Comparison of ENCODE assay signal across 10 cellular contexts in genomic region chr12:9951026-9951652, GRCh38. TPM values are rescaled to one million over a fixed set of nuclear protein-coding genes. Genes with fewer than 3 reads are reported as not detected.
DNase-seq lines count a peak whose midpoint lies in the region; TF ChIP-seq lines count a peak whose summit lies in the region.
"Had no signal": no experiment of that assay in that cellular context is flagged by ENCODE, and none has a peak within 500 bp of the region (broad histone marks: within the 10 kb centered on the region; RNA-seq: fewer than 3 reads in every experiment).

No MANE protein-coding gene starts in this region.

- no peaks in the 10 kb centered on the region for H3K36me3 Mint-ChIP-seq in activated naive CD4-positive, alpha-beta T cell treated with anti-CD3 and anti-CD28 coated beads for 36 hours (ENCODE audit: low read depth)

- no peak overlapping the region for H3K4me2 ChIP-seq in PC-9

- peak overlapping the region; percentile 8; the same call in 1 of the 2 replicates for H2AFZ ChIP-seq in PC-9

- H3K27me3 ChIP-seq in PC-9 (ENCODE audit: insufficient read depth, low read depth), result no peaks in the 10 kb centered on the region

- no peaks in the 10 kb centered on the region for H4K20me1 ChIP-seq in PC-9 (ENCODE audit: insufficient read depth)

- peak; percentile 25 for DNase-seq in SIG-M5 treated with dmso at 0.1 percent for 504 hours (lab: John Stamatoyannopoulos, UW; ENCODE audit: unreplicated experiment)
- DNase-seq in SIG-M5 (lab: John Stamatoyannopoulos, UW), result no peak
- no peak for DNase-seq in PC-9
- DNase-seq in activated naive CD4-positive, alpha-beta T cell treated with anti-CD3 and anti-CD28 coated beads for 36 hours, result peak; percentile 59
- DNase-seq in stimulated activated naive CD4-positive, alpha-beta T cell treated with Interleukin-2 at 50 U/mL for 16 hours (lab: John Stamatoyannopoulos, UW), result peak; percentile 2
- no peak for DNase-seq in NCI-H446 treated with DMSO at 0.1 percent for 48 hours (lab: John Stamatoyannopoulos, UW)
- DNase-seq in NCI-H526 treated with DMSO at 0.1 percent for 48 hours (lab: John Stamatoyannopoulos, UW), result no peak
- DNase-seq in cerebellar nuclear complex (lab: John Stamatoyannopoulos, UW), result no peak
- DNase-seq: kidney glomerular epithelial cell had no signal

- H3K4me3 Mint-ChIP-seq in activated naive CD4-positive, alpha-beta T cell treated with anti-CD3 and anti-CD28 coated beads for 36 hours, result no peak overlapping the region

- H3K4me1 Mint-ChIP-seq in activated naive CD4-positive, alpha-beta T cell treated with anti-CD3 and anti-CD28 coated beads for 36 hours (ENCODE audit: low read depth), result peaks cover 45% of the 10 kb centered on the region

- no peaks in the 10 kb centered on the region for H3K9me3 ChIP-seq in PC-9 (ENCODE audit: insufficient read depth, low read depth)

- peak overlapping the region; percentile 41 for H3K27ac Mint-ChIP-seq in activated naive CD4-positive, alpha-beta T cell treated with anti-CD3 and anti-CD28 coated beads for 36 hours

- H3K27me3 Mint-ChIP-seq in activated naive CD4-positive, alpha-beta T cell treated with anti-CD3 and anti-CD28 coated beads for 36 hours (ENCODE audit: low read depth), result no peaks in the 10 kb centered on the region

- H3K9me3 Mint-ChIP-seq in activated naive CD4-positive, alpha-beta T cell treated with anti-CD3 and anti-CD28 coated beads for 36 hours, result no peaks in the 10 kb centered on the region

- intact Hi-C loops in PC-9 (cut with micrococcal nuclease; ENCODE audit: unreplicated experiment), result no loop called here
- intact Hi-C loops in activated naive CD4-positive, alpha-beta T cell treated with anti-CD3 and anti-CD28 coated beads for 36 hours (cut with micrococcal nuclease), result no loop called here

- no peaks in the 10 kb centered on the region for H3F3A ChIP-seq in PC-9 (ENCODE audit: insufficient read depth, low read depth)

- POLR2A ChIA-PET in PC-9 (lab: Charles Lee; ENCODE audit: unreplicated experiment), result no interaction called here

- no TSS peak for BruUV-seq in PC-9 (replicated peaks; lab: Mats Ljungman, UMichigan)

- H3K79me2 ChIP-seq in PC-9 (ENCODE audit: low read depth), result no peaks in the 10 kb centered on the region

- no peaks in the 10 kb centered on the region for H3K9me2 ChIP-seq in PC-9 (ENCODE audit: insufficient read depth)

- CTCF ChIA-PET in PC-9 (lab: Charles Lee), result no interaction called here
- CTCF ChIA-PET in activated naive CD4-positive, alpha-beta T cell treated with anti-CD3 and anti-CD28 coated beads for 36 hours (lab: Charles Lee), result no interaction called here

- H3K36me3 ChIP-seq in PC-9 (ENCODE audit: low read depth), result no peaks in the 10 kb centered on the region

- no peak overlapping the region for H3K4me3 ChIP-seq in PC-9
- H3K4me3 ChIP-seq: SK-N-MC had no signal

- no peak for TF ChIP-seq CTCF in PC-9 (conservative IDR thresholded peaks at IDR 0.05)

- no peaks in the 10 kb centered on the region for H3K4me1 ChIP-seq in PC-9 (replicated peaks; ENCODE audit: insufficient read depth)

- no peak overlapping the region for H3K27ac ChIP-seq in PC-9
- H3K27ac ChIP-seq: SK-N-MC had no signal

RNA-seq across cellular contexts. Expression of gene CLEC2A, which starts 19.0 kb away (rescaled TPM):
- not detected in 2 replicates for total RNA-seq in PC-9 (2021)
- total RNA-seq in activated naive CD4-positive, alpha-beta T cell treated with anti-CD3 and anti-CD28 coated beads for 36 hours, result not detected

RNA-seq across cellular contexts. Expression of gene CLEC12A, which starts 20.1 kb away (rescaled TPM):
- total RNA-seq in PC-9 (2021), result 0.55 and 1.0 TPM in 2 replicates
- total RNA-seq in activated naive CD4-positive, alpha-beta T cell treated with anti-CD3 and anti-CD28 coated beads for 36 hours, result not detected

RNA-seq across cellular contexts. Expression of gene CLEC1B, which starts 47.8 kb away (rescaled TPM):
- not detected in 2 replicates for total RNA-seq in PC-9 (2021)
- not detected for total RNA-seq in activated naive CD4-positive, alpha-beta T cell treated with anti-CD3 and anti-CD28 coated beads for 36 hours

RNA-seq across cellular contexts. Expression of gene CLEC12B, which starts 59.3 kb away (rescaled TPM):
- not detected in 2 replicates for total RNA-seq in PC-9 (2021)
- not detected for total RNA-seq in activated naive CD4-positive, alpha-beta T cell treated with anti-CD3 and anti-CD28 coated beads for 36 hours

Comparison
In these comparisons a context has a peak if more than half of its experiments do, and no peak if none do; other contexts are left out.
1. DNase-seq: peak in SIG-M5 treated with dmso at 0.1 percent for 504 hours (single experiment), activated naive CD4-positive, alpha-beta T cell treated with anti-CD3 and anti-CD28 coated beads for 36 hours (single experiment) and stimulated activated naive CD4-positive, alpha-beta T cell treated with Interleukin-2 at 50 U/mL for 16 hours (single experiment); none in SIG-M5 (single experiment), PC-9 (0 of 2), NCI-H446 treated with DMSO at 0.1 percent for 48 hours (single experiment), NCI-H526 treated with DMSO at 0.1 percent for 48 hours (single experiment) and cerebellar nuclear complex (0 of 2).